8 cellular contexts compared by ENCODE assay signal in the genomic region with DNA sequence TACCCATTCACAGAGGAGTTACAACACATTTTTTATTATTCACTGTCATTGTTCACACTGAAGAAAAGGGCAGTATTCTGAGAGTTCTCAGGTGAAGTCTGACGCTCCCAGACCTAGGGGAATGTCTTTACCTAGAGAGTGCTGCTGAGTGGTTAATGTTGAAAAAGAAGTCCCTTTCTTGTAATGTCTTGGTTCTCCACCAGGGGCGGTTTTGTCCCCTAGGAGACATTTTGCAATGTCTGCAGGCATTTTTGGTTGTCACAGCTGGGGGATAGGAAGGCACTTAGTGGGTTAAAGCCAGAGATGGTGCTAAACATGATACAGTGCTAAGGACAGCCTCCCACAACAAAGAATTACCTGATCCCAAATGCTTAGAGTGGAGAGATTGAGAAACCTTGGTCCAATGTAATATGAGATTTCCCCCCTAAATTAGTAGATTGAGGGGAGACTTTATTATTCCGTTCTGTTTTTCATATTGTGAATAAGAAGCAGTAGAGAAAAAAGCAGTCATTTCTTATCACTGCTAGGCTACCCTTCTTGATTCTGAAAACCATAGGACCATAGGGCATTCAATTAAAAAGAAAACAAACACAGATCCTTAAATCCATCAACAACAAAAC. TPM values are rescaled to one million over a fixed set of nuclear protein-coding genes. Genes with fewer than 3 reads are reported as not detected.
DNase-seq lines count a peak whose midpoint lies in the region; ATAC-seq, FAIRE-seq and TF ChIP-seq lines count a peak whose summit lies in the region.

No MANE protein-coding gene starts in this region.

- H3K36me3 Mint-ChIP-seq in activated naive CD4-positive, alpha-beta T cell treated with anti-CD3 and anti-CD28 coated beads, Interleukin-2, amount 10 ng/mL, durations not matched to agents 7 days and 5 days, result peaks cover 18% of the 10 kb centered on the region
- H3K36me3 Mint-ChIP-seq in stimulated activated effector memory CD8-positive, alpha-beta T cell treated with anti-CD3 and anti-CD28 coated beads, Interleukin-12 subunit alpha, Interleukin-12 subunit beta, amount 100 ng/mL, for 72 hours, result peaks cover 7% of the 10 kb centered on the region

- no peaks in the 10 kb centered on the region for H3K36me3 ChIP-seq in H1 (ENCODE audit: control insufficient read depth in 2 of 4, insufficient read depth in 4 of 4, low read length in 3 of 4)
- no peaks in the 10 kb centered on the region for H3K36me3 ChIP-seq in small intestine (ENCODE audit: control insufficient read depth in 2 of 2, insufficient read depth in 2 of 2, low read length in 2 of 2)
- H3K36me3 ChIP-seq in prostate gland, result no peaks in the 10 kb centered on the region

- H3K27ac Mint-ChIP-seq in activated naive CD4-positive, alpha-beta T cell treated with anti-CD3 and anti-CD28 coated beads, Interleukin-2, amount 10 ng/mL, durations not matched to agents 7 days and 5 days, result no peak overlapping the region
- no peak overlapping the region for H3K27ac Mint-ChIP-seq in stimulated activated effector memory CD8-positive, alpha-beta T cell treated with anti-CD3 and anti-CD28 coated beads, Interleukin-12 subunit alpha, Interleukin-12 subunit beta, amount 100 ng/mL, for 72 hours

- FAIRE-seq in H1 (lab: Jason Lieb, UNC) (peak; percentile 96), small intestine (lab: Jason Lieb, UNC) (no peak)

- H3K27ac ChIP-seq in H1 (ENCODE audit: low read depth, low read length) (no peak overlapping the region), small intestine (ENCODE audit: low read depth in 1 of 2, low read length in 1 of 2) (no peak overlapping the region), prostate gland (no peak overlapping the region)

- TF ChIP-seq CTCF in H1 (IDR thresholded peaks at IDR 0.05; ENCODE audit: control extremely low read depth in 1 of 3, insufficient read depth in 1 of 3, low read depth in 1 of 3, low read length in 3 of 3) (peak in 2 of 3 experiments; percentile 62 to 80; a peak in 3 of 4 replicates), prostate gland (IDR thresholded peaks at IDR 0.05) (peak in 2 of 4 experiments; percentile 18 to 24)

- POLR2A ChIA-PET in H1 (lab: Charles Lee; ENCODE audit: partially characterized antibody), result no interaction called here

- 0 out of 7 replicates have a peak, but pooled peaks cover 0 to 3% (median 0%) of the 10 kb centered on the region in 4 experiments for H3K4me1 ChIP-seq in H1 (replicated peaks in 1 of 4; ENCODE audit: control insufficient read depth in 3 of 4, insufficient read depth in 4 of 4, low read length in 3 of 4)
- H3K4me1 ChIP-seq in small intestine (ENCODE audit: control insufficient read depth in 2 of 2, insufficient read depth in 1 of 2, low read depth in 1 of 2, low read length in 1 of 2), result no peaks in the 10 kb centered on the region
- no peaks in the 10 kb centered on the region for H3K4me1 ChIP-seq in prostate gland (replicated peaks)

- no peak overlapping the region for H2BK15ac ChIP-seq in H1 (ENCODE audit: low read length)

- no peak overlapping the region for H3K23ac ChIP-seq in H1 (ENCODE audit: insufficient read length)

- no peak overlapping the region for H4K8ac ChIP-seq in H1 (ENCODE audit: extremely low read depth, insufficient read depth, low read length)

- DNase-seq in activated naive CD4-positive, alpha-beta T cell treated with anti-CD3 and anti-CD28 coated beads, Interleukin-2, amount 10 ng/mL, durations not matched to agents 7 days and 5 days, result peak; percentile 42
- DNase-seq in activated naive CD4-positive, alpha-beta T cell (lab: John Stamatoyannopoulos, UW), result no peak
- DNase-seq in NCI-H69 (lab: John Stamatoyannopoulos, UW), result peak; percentile 67
- DNase-seq in H1 (ENCODE audit: low read depth in 1 of 2, low spot score in 2 of 2), result peak in 1 of 2 experiments; percentile 85
- DNase-seq in small intestine, result peak; percentile 11
- DNase-seq in prostate gland (ENCODE audit: low spot score), result no peak
- DNase-seq in NCI-H187 treated with DMSO at 0.1 percent for 48 hours (lab: John Stamatoyannopoulos, UW), result no peak
- no peak for DNase-seq in stimulated activated effector memory CD8-positive, alpha-beta T cell treated with anti-CD3 and anti-CD28 coated beads, Interleukin-12 subunit alpha, Interleukin-12 subunit beta, amount 100 ng/mL, for 72 hours (ENCODE audit: low spot score in 2 of 2)

- no peak overlapping the region for H3K4me3 Mint-ChIP-seq in activated naive CD4-positive, alpha-beta T cell treated with anti-CD3 and anti-CD28 coated beads, Interleukin-2, amount 10 ng/mL, durations not matched to agents 7 days and 5 days
- no peak overlapping the region for H3K4me3 Mint-ChIP-seq in stimulated activated effector memory CD8-positive, alpha-beta T cell treated with anti-CD3 and anti-CD28 coated beads, Interleukin-12 subunit alpha, Interleukin-12 subunit beta, amount 100 ng/mL, for 72 hours

- H3K79me2 ChIP-seq in H1 (ENCODE audit: control insufficient read depth in 1 of 2, insufficient read depth in 2 of 2, low read length in 2 of 2), result peaks cover 0 to 7% of the 10 kb centered on the region in 2 experiments; a peak in 2 of 4 replicates

- no peak overlapping the region for H2BK12ac ChIP-seq in H1 (ENCODE audit: low read depth, low read length)

- no peaks in the 10 kb centered on the region for H3K27me3 Mint-ChIP-seq in activated naive CD4-positive, alpha-beta T cell treated with anti-CD3 and anti-CD28 coated beads, Interleukin-2, amount 10 ng/mL, durations not matched to agents 7 days and 5 days

- intact Hi-C loops in prostate gland (cut with DNase I), result no loop called here

- no peaks in the 10 kb centered on the region for H4K20me1 ChIP-seq in H1 (replicated peaks in 1 of 2; ENCODE audit: control insufficient read depth in 1 of 2, insufficient read depth in 2 of 2, low read length in 2 of 2)

- H3K4me3 ChIP-seq in H1 (ENCODE audit: extremely low read depth in 1 of 4, insufficient read depth in 2 of 4, low read depth in 3 of 4, low read length in 4 of 4), result no peak overlapping the region
- H3K4me3 ChIP-seq in small intestine (ENCODE audit: low read depth in 1 of 2, low read length in 2 of 2), result no peak overlapping the region
- H3K4me3 ChIP-seq in prostate gland, result no peak overlapping the region

- no peak overlapping the region for H3K4ac ChIP-seq in H1 (replicated peaks; ENCODE audit: insufficient read length, low read depth, low read length)

- no peak overlapping the region for H3K9ac ChIP-seq in H1 (replicated peaks in 1 of 4; ENCODE audit: extremely low read depth in 1 of 4, low read depth in 3 of 4, low read length in 3 of 4)

- CTCF ChIA-PET in activated naive CD4-positive, alpha-beta T cell treated with anti-CD3 and anti-CD28 coated beads, Interleukin-2, amount 10 ng/mL, durations not matched to agents 7 days and 5 days (lab: Charles Lee), result no interaction called here
- CTCF ChIA-PET in H1 (lab: Charles Lee; ENCODE audit: partially characterized antibody), result interaction anchor here (0.6 to 2.9 kb wide), 14 partner anchors 8 to 619 kb away, joined by 3 to 12 read pairs (median 3); partner anchors contain the start of gene UMAD1

- peaks cover 18% of the 10 kb centered on the region for H3K9me3 Mint-ChIP-seq in activated naive CD4-positive, alpha-beta T cell treated with anti-CD3 and anti-CD28 coated beads, Interleukin-2, amount 10 ng/mL, durations not matched to agents 7 days and 5 days
- H3K9me3 Mint-ChIP-seq in stimulated activated effector memory CD8-positive, alpha-beta T cell treated with anti-CD3 and anti-CD28 coated beads, Interleukin-12 subunit alpha, Interleukin-12 subunit beta, amount 100 ng/mL, for 72 hours, result no peaks in the 10 kb centered on the region

- H2BK120ac ChIP-seq in H1 (replicated peaks; ENCODE audit: low read depth, low read length), result no peak overlapping the region

- no peak overlapping the region for H4K91ac ChIP-seq in H1 (replicated peaks; ENCODE audit: insufficient read length, low read length)

- no peak overlapping the region for H2AK5ac ChIP-seq in H1 (ENCODE audit: low read depth, low read length)

- no peaks in the 10 kb centered on the region; the same call in 1 of the 2 replicates for H3K79me1 ChIP-seq in H1 (ENCODE audit: low read depth, low read length)

- no peak overlapping the region for H3K14ac ChIP-seq in H1 (ENCODE audit: insufficient read length)

- no peak overlapping the region for H2AFZ ChIP-seq in H1 (ENCODE audit: low read length)

- no peak for ATAC-seq in stimulated activated effector memory CD8-positive, alpha-beta T cell treated with anti-CD3 and anti-CD28 coated beads, Interleukin-12 subunit alpha, Interleukin-12 subunit beta, amount 100 ng/mL, for 72 hours

- H3K4me2 ChIP-seq in H1 (ENCODE audit: insufficient read depth in 1 of 2, low read depth in 2 of 2, low read length in 2 of 2), result no peak overlapping the region

- H3K27me3 ChIP-seq in H1 (replicated peaks in 1 of 4; ENCODE audit: control insufficient read depth in 3 of 4, extremely low read depth in 1 of 4, insufficient read depth in 3 of 4, low read length in 3 of 4), result no peaks in the 10 kb centered on the region
- H3K27me3 ChIP-seq in small intestine (ENCODE audit: control insufficient read depth in 2 of 2, insufficient read depth in 2 of 2, low read length in 2 of 2), result no peaks in the 10 kb centered on the region
- H3K27me3 ChIP-seq in prostate gland (replicated peaks; ENCODE audit: insufficient read depth), result no peaks in the 10 kb centered on the region

- 52% methylated on average over 3 of the region's 3 CpGs; no CpG with 5 or more reads in 1 of the 2 experiments for WGBS in H1 (ENCODE audit: extremely low coverage in 1 of 2, insufficient coverage in 1 of 2, insufficient read length in 1 of 2, insufficient replicate concordance in 2 of 2, low coverage in 1 of 2, low lambda C conversion rate in 2 of 2, missing lambda C conversion rate in 1 of 2), 2 experiments
- 76 to 80% (median 77%) methylated on average over 3 of the region's 3 CpGs for WGBS in small intestine, 3 donors
- 67% methylated on average over 3 of the region's 3 CpGs for WGBS in prostate gland

- no peak overlapping the region for H2BK20ac ChIP-seq in H1 (ENCODE audit: low read length)

- H3K56ac ChIP-seq in H1 (replicated peaks; ENCODE audit: insufficient read length, low read depth, low read length), result no peak overlapping the region

- TF ChIP-seq POLR2A in H1 (IDR thresholded peaks at IDR 0.05; ENCODE audit: control extremely low read depth in 1 of 2, low read depth in 2 of 2, low read length in 2 of 2) (no peak), prostate gland (IDR thresholded peaks at IDR 0.05) (no peak)

- peaks cover 17% of the 10 kb centered on the region for H3K4me1 Mint-ChIP-seq in activated naive CD4-positive, alpha-beta T cell treated with anti-CD3 and anti-CD28 coated beads, Interleukin-2, amount 10 ng/mL, durations not matched to agents 7 days and 5 days
- H3K4me1 Mint-ChIP-seq in stimulated activated effector memory CD8-positive, alpha-beta T cell treated with anti-CD3 and anti-CD28 coated beads, Interleukin-12 subunit alpha, Interleukin-12 subunit beta, amount 100 ng/mL, for 72 hours, result peaks cover 21% of the 10 kb centered on the region

- H3K18ac ChIP-seq in H1 (ENCODE audit: extremely low read depth, low read length), result no peak overlapping the region

- H3K9me3 ChIP-seq in H1 (ENCODE audit: insufficient read depth in 2 of 2, low read depth in 1 of 2, low read length in 1 of 2), result no peaks in the 10 kb centered on the region
- H3K9me3 ChIP-seq in small intestine (ENCODE audit: control insufficient read depth, low read depth), result no peaks in the 10 kb centered on the region
- H3K9me3 ChIP-seq in prostate gland, result no peaks in the 10 kb centered on the region

- peak; percentile 60 to 69 for TF ChIP-seq RAD21 in H1 (IDR thresholded peaks at IDR 0.05 in 1 of 2, conservative IDR thresholded peaks at IDR 0.05 in 1 of 2; ENCODE audit: low read depth in 2 of 2, low read length in 2 of 2)

- H4K5ac ChIP-seq in H1 (ENCODE audit: insufficient read length, low read depth, low read length), result no peak overlapping the region

- TF ChIP-seq EP300 in H1 (IDR thresholded peaks at IDR 0.05; ENCODE audit: borderline replicate concordance in 1 of 2, low read depth in 2 of 2, low read length in 2 of 2), result no peak

- no peak overlapping the region for H2BK5ac ChIP-seq in H1 (ENCODE audit: low read depth, low read length)

- H3K23me2 ChIP-seq in H1 (ENCODE audit: low read depth, low read length), result no peaks in the 10 kb centered on the region

RNA-seq across cellular contexts. Expression of gene UMAD1, which starts 13.1 kb away (rescaled TPM):
- total RNA-seq in H1 (2021; fragmentation: NEBNext Ultra II Directional; extraction: Animal tissue kit (Norgen Biotek cat#: 25700)), result 10.4 and 10.8 TPM in 2 replicates
- 7.7 and 12.3 TPM in 2 replicates for polyA plus RNA-seq in H1 (2011; rRNA removed)
- polyA plus RNA-seq in H1 (2011; cell fraction: cytosol; rRNA removed), result 13.9 TPM
- polyA plus RNA-seq in H1 (2011; cell fraction: nucleus; rRNA removed), result 4.2 TPM
- 5.2 to 9.7 TPM (median 7.0 TPM) in 4 replicates for polyA plus RNA-seq in H1 (2012, experiment 1 of 2)
- polyA plus RNA-seq in H1 (2012, experiment 2 of 2), result 1.1 TPM
- 8.6 TPM for polyA plus RNA-seq in H1 (2013, experiment 1 of 2)
- polyA plus RNA-seq in H1 (2013, experiment 2 of 2), result 9.4 TPM
- 8.5 and 10.6 TPM in 2 replicates for polyA minus RNA-seq in H1 (2011; rRNA and poly(A)+ RNA removed)
- polyA minus RNA-seq in H1 (2011; cell fraction: cytosol; rRNA and poly(A)+ RNA removed), result 4.3 TPM
- polyA minus RNA-seq in H1 (2011; cell fraction: nucleus; rRNA and poly(A)+ RNA removed), result 10.8 TPM
- 10 to 100 TPM in 2 of 3 donors, 1 to 10 TPM in 1; 9.2 to 21.2 (median 20.0) TPM for polyA plus RNA-seq in small intestine
- 10 to 100 TPM; 19.5 to 31.4 TPM for total RNA-seq in prostate gland

Comparison
In these comparisons a context has a peak if more than half of its experiments do, and no peak if none do; other contexts are left out.
1. DNase-seq: peak in activated naive CD4-positive, alpha-beta T cell treated with anti-CD3 and anti-CD28 coated beads, Interleukin-2, amount 10 ng/mL, durations not matched to agents 7 days and 5 days (single experiment), NCI-H69 (single experiment) and small intestine (single experiment); none in activated naive CD4-positive, alpha-beta T cell (0 of 4), prostate gland (single experiment), NCI-H187 treated with DMSO at 0.1 percent for 48 hours (single experiment) and stimulated activated effector memory CD8-positive, alpha-beta T cell treated with anti-CD3 and anti-CD28 coated beads, Interleukin-12 subunit alpha, Interleukin-12 subunit beta, amount 100 ng/mL, for 72 hours (0 of 2).